Comparison of ENCODE assay signal across 1 cellular context in the genomic region with DNA sequence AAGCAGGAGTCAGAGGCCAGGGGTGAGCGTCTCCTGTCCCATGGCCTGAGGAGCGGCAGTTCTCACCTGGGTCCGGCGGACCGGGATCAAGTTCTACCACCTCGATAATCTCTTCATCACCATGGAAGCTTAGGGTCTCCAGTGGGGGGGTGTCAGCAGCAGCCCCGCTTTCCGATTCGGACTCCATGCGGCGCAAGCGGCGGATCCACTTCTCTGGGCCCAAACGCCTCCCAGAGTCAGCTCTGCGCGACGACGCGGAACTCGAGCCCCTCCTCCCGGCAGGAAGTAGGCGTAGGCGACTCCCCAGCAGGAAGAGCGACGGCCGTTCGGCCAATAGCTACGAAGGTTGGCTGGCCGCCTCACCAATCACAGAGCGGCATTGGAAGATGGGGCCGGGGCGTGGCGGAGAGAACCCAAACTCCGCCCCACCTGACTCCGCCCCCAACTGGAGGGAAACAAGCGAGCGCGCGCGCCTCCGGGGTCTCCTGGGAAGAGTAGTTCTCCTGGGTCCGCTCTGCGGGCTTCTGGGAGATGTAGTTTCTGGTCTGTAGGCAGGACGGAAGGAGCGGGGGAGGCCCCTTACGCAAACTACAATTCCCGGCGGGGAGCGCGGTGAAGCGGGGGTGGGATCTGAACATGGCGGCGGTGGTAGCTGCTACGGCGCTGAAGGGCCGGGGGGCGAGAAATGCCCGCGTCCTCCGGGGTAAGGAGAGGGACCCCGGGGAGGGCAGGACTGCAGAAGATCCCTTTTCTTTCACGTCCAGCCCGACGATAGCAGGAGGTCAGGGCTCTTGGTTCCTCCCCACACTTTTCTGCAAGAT.
A peak's percentile ranks its signal among the peaks of the same experiment; 100 is the strongest.
TF ChIP-seq lines count a peak whose summit lies in the region.

A gene with protein sequence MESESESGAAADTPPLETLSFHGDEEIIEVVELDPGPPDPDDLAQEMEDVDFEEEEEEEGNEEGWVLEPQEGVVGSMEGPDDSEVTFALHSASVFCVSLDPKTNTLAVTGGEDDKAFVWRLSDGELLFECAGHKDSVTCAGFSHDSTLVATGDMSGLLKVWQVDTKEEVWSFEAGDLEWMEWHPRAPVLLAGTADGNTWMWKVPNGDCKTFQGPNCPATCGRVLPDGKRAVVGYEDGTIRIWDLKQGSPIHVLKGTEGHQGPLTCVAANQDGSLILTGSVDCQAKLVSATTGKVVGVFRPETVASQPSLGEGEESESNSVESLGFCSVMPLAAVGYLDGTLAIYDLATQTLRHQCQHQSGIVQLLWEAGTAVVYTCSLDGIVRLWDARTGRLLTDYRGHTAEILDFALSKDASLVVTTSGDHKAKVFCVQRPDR (minus strand): TSS at position 238 of the 821 bp plus-strand sequence. CDS start 51 bp downstream, at position 187.
A gene with protein sequence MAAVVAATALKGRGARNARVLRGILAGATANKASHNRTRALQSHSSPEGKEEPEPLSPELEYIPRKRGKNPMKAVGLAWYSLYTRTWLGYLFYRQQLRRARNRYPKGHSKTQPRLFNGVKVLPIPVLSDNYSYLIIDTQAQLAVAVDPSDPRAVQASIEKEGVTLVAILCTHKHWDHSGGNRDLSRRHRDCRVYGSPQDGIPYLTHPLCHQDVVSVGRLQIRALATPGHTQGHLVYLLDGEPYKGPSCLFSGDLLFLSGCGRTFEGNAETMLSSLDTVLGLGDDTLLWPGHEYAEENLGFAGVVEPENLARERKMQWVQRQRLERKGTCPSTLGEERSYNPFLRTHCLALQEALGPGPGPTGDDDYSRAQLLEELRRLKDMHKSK (plus strand): TSS at position 620 of the 821 bp plus-strand sequence. CDS start 17 bp downstream, at position 637.

TF ChIP-seq in K562, 482 proteins besides CTCF, POLR2A, EP300 and RAD21 (continued from another document and continues in another):
- no peak for TF ChIP-seq PURB (CRISPR knock-in tag; IDR thresholded peaks at IDR 0.05; ENCODE audit: low read depth)
- TF ChIP-seq, protein P1, sequence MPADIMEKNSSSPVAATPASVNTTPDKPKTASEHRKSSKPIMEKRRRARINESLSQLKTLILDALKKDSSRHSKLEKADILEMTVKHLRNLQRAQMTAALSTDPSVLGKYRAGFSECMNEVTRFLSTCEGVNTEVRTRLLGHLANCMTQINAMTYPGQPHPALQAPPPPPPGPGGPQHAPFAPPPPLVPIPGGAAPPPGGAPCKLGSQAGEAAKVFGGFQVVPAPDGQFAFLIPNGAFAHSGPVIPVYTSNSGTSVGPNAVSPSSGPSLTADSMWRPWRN (IDR thresholded peaks at IDR 0.05; ENCODE audit: low read depth): no peak
- TF ChIP-seq STAT5A (IDR thresholded peaks at IDR 0.05; ENCODE audit: borderline replicate concordance, low read length): no peak
- no peak for TF ChIP-seq HMG20A (CRISPR knock-in tag; conservative IDR thresholded peaks at IDR 0.05)
- TF ChIP-seq E2F3 (CRISPR knock-in tag; IDR thresholded peaks at IDR 0.05): 0 out of 2 replicates have a peak, but pooled peaks have one; percentile 26
- no peak for TF ChIP-seq ZNF121 (CRISPR knock-in tag; conservative IDR thresholded peaks at IDR 0.05)
- peak; percentile 85 for TF ChIP-seq NEUROD1 (IDR thresholded peaks at IDR 0.05; ENCODE audit: borderline replicate concordance, low read depth, low read length, partially characterized antibody)
- TF ChIP-seq CBX3 (IDR thresholded peaks at IDR 0.05; ENCODE audit: borderline replicate concordance in 1 of 2, low read length in 2 of 2): no peak
- TF ChIP-seq ZFP36 (IDR thresholded peaks at IDR 0.05; ENCODE audit: low read depth, low read length, partially characterized antibody): no peak
- TF ChIP-seq, protein P2, sequence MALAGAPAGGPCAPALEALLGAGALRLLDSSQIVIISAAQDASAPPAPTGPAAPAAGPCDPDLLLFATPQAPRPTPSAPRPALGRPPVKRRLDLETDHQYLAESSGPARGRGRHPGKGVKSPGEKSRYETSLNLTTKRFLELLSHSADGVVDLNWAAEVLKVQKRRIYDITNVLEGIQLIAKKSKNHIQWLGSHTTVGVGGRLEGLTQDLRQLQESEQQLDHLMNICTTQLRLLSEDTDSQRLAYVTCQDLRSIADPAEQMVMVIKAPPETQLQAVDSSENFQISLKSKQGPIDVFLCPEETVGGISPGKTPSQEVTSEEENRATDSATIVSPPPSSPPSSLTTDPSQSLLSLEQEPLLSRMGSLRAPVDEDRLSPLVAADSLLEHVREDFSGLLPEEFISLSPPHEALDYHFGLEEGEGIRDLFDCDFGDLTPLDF (CRISPR knock-in tag; IDR thresholded peaks at IDR 0.05): peak; percentile 77; the same call in 1 of the 2 replicates
- no peak for TF ChIP-seq MAFK (IDR thresholded peaks at IDR 0.05; ENCODE audit: low read length)
- peak; percentile 67 for TF ChIP-seq TAF1 (IDR thresholded peaks at IDR 0.05; ENCODE audit: control insufficient read depth, extremely low read depth, insufficient read depth, low read length, severe bottlenecking)
- peak; percentile 90 for TF ChIP-seq CREM (IDR thresholded peaks at IDR 0.05; ENCODE audit: low read depth)
- TF ChIP-seq PPARD (CRISPR knock-in tag; IDR thresholded peaks at IDR 0.05): no peak
- TF ChIP-seq ZNF41 (CRISPR knock-in tag; conservative IDR thresholded peaks at IDR 0.05): no peak
- TF ChIP-seq ZNF445 (CRISPR knock-in tag; IDR thresholded peaks at IDR 0.05; ENCODE audit: low read depth): no peak
- no peak for TF ChIP-seq HOXB6 (CRISPR knock-in tag; IDR thresholded peaks at IDR 0.05; ENCODE audit: borderline replicate concordance)
- TF ChIP-seq POLR2G (IDR thresholded peaks at IDR 0.05; ENCODE audit: low read depth, low read length): peak; percentile 89
- TF ChIP-seq LCOR (CRISPR knock-in tag; IDR thresholded peaks at IDR 0.05): no peak; the same call in 1 of the 2 replicates
- TF ChIP-seq, protein P3, sequence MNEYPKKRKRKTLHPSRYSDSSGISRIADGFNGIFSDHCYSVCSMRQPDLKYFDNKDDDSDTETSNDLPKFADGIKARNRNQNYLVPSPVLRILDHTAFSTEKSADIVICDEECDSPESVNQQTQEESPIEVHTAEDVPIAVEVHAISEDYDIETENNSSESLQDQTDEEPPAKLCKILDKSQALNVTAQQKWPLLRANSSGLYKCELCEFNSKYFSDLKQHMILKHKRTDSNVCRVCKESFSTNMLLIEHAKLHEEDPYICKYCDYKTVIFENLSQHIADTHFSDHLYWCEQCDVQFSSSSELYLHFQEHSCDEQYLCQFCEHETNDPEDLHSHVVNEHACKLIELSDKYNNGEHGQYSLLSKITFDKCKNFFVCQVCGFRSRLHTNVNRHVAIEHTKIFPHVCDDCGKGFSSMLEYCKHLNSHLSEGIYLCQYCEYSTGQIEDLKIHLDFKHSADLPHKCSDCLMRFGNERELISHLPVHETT (CRISPR knock-in tag; conservative IDR thresholded peaks at IDR 0.05 in 1 of 2, IDR thresholded peaks at IDR 0.05 in 1 of 2): peak in 1 of 2 experiments; percentile 90; a peak in 2 of 4 replicates
- TF ChIP-seq, protein P4, sequence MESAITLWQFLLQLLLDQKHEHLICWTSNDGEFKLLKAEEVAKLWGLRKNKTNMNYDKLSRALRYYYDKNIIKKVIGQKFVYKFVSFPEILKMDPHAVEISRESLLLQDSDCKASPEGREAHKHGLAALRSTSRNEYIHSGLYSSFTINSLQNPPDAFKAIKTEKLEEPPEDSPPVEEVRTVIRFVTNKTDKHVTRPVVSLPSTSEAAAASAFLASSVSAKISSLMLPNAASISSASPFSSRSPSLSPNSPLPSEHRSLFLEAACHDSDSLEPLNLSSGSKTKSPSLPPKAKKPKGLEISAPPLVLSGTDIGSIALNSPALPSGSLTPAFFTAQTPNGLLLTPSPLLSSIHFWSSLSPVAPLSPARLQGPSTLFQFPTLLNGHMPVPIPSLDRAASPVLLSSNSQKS (CRISPR knock-in tag; IDR thresholded peaks at IDR 0.05): no peak
- no peak for TF ChIP-seq FOSL1 (tag; conservative IDR thresholded peaks at IDR 0.05)
- no peak for TF ChIP-seq GATAD2A (IDR thresholded peaks at IDR 0.05)
- no peak for TF ChIP-seq ZNF274 (IDR thresholded peaks at IDR 0.05; ENCODE audit: borderline replicate concordance, low read depth, low read length)
- TF ChIP-seq ETV1 (tag; conservative IDR thresholded peaks at IDR 0.05; ENCODE audit: low read depth): peak; percentile 74; the same call in 1 of the 2 replicates
- TF ChIP-seq, protein P5, sequence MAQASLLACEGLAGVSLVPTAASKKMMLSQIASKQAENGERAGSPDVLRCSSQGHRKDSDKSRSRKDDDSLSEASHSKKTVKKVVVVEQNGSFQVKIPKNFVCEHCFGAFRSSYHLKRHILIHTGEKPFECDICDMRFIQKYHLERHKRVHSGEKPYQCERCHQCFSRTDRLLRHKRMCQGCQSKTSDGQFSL (CRISPR knock-in tag; IDR thresholded peaks at IDR 0.05): peak; percentile 76; the same call in 1 of the 2 replicates
- TF ChIP-seq, protein P5 (tag; IDR thresholded peaks at IDR 0.05): no peak
- TF ChIP-seq ZNF444 (CRISPR knock-in tag; IDR thresholded peaks at IDR 0.05): no peak
- TF ChIP-seq YBX1 (IDR thresholded peaks at IDR 0.05): no peak
- TF ChIP-seq, protein P6, sequence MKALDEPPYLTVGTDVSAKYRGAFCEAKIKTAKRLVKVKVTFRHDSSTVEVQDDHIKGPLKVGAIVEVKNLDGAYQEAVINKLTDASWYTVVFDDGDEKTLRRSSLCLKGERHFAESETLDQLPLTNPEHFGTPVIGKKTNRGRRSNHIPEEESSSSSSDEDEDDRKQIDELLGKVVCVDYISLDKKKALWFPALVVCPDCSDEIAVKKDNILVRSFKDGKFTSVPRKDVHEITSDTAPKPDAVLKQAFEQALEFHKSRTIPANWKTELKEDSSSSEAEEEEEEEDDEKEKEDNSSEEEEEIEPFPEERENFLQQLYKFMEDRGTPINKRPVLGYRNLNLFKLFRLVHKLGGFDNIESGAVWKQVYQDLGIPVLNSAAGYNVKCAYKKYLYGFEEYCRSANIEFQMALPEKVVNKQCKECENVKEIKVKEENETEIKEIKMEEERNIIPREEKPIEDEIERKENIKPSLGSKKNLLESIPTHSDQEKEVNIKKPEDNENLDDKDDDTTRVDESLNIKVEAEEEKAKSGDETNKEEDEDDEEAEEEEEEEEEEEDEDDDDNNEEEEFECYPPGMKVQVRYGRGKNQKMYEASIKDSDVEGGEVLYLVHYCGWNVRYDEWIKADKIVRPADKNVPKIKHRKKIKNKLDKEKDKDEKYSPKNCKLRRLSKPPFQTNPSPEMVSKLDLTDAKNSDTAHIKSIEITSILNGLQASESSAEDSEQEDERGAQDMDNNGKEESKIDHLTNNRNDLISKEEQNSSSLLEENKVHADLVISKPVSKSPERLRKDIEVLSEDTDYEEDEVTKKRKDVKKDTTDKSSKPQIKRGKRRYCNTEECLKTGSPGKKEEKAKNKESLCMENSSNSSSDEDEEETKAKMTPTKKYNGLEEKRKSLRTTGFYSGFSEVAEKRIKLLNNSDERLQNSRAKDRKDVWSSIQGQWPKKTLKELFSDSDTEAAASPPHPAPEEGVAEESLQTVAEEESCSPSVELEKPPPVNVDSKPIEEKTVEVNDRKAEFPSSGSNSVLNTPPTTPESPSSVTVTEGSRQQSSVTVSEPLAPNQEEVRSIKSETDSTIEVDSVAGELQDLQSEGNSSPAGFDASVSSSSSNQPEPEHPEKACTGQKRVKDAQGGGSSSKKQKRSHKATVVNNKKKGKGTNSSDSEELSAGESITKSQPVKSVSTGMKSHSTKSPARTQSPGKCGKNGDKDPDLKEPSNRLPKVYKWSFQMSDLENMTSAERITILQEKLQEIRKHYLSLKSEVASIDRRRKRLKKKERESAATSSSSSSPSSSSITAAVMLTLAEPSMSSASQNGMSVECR (CRISPR knock-in tag; IDR thresholded peaks at IDR 0.05): peak; percentile 93; the same call in 1 of the 2 replicates
- no peak for TF ChIP-seq TCF3 (CRISPR knock-in tag; IDR thresholded peaks at IDR 0.05)
- TF ChIP-seq, protein P7, sequence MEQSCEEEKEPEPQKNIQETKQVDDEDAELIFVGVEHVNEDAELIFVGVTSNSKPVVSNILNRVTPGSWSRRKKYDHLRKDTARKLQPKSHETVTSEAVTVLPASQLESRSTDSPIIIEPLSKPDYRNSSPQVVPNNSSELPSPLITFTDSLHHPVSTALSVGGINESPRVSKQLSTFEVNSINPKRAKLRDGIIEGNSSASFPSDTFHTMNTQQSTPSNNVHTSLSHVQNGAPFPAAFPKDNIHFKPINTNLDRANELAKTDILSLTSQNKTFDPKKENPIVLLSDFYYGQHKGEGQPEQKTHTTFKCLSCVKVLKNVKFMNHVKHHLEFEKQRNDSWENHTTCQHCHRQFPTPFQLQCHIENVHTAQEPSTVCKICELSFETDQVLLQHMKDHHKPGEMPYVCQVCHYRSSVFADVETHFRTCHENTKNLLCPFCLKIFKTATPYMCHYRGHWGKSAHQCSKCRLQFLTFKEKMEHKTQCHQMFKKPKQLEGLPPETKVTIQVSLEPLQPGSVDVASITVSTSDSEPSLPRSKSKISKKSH (CRISPR knock-in tag; IDR thresholded peaks at IDR 0.05): no peak
- no peak for TF ChIP-seq U2AF1 (optimal IDR thresholded peaks at IDR 0.05; ENCODE audit: low read depth, low read length)
- no peak for TF ChIP-seq ZNF79 (CRISPR knock-in tag; IDR thresholded peaks at IDR 0.05; ENCODE audit: low read depth)
- TF ChIP-seq, protein P8, sequence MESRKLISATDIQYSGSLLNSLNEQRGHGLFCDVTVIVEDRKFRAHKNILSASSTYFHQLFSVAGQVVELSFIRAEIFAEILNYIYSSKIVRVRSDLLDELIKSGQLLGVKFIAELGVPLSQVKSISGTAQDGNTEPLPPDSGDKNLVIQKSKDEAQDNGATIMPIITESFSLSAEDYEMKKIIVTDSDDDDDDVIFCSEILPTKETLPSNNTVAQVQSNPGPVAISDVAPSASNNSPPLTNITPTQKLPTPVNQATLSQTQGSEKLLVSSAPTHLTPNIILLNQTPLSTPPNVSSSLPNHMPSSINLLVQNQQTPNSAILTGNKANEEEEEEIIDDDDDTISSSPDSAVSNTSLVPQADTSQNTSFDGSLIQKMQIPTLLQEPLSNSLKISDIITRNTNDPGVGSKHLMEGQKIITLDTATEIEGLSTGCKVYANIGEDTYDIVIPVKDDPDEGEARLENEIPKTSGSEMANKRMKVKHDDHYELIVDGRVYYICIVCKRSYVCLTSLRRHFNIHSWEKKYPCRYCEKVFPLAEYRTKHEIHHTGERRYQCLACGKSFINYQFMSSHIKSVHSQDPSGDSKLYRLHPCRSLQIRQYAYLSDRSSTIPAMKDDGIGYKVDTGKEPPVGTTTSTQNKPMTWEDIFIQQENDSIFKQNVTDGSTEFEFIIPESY (CRISPR knock-in tag; IDR thresholded peaks at IDR 0.05): no peak
- TF ChIP-seq KAT8 (IDR thresholded peaks at IDR 0.05; ENCODE audit: low read depth): no peak
- no peak for TF ChIP-seq THRAP3 (IDR thresholded peaks at IDR 0.05; ENCODE audit: borderline replicate concordance)
- TF ChIP-seq BCL6 (CRISPR knock-in tag; IDR thresholded peaks at IDR 0.05): peak; percentile 61; the same call in 1 of the 2 replicates
- no peak for TF ChIP-seq HNRNPK (IDR thresholded peaks at IDR 0.05; ENCODE audit: low read depth, low read length, poor library complexity, severe bottlenecking)
- TF ChIP-seq PCBP1 (IDR thresholded peaks at IDR 0.05; ENCODE audit: low read depth, low read length, poor library complexity, severe bottlenecking): no peak
- no peak for TF ChIP-seq TCF7L2 (IDR thresholded peaks at IDR 0.05; ENCODE audit: low read depth, low read length)
